In genomic region chr3:119637679-119638525, GRCh38 we compare ENCODE assay signal across 8 cellular contexts. TPM values are rescaled to one million over a fixed set of nuclear protein-coding genes. Genes with fewer than 3 reads are reported as not detected.
A peak's percentile ranks its signal among the peaks of the same experiment; 100 is the strongest.
DNase-seq lines count a peak whose midpoint lies in the region; ATAC-seq, FAIRE-seq and TF ChIP-seq lines count a peak whose summit lies in the region.

No MANE protein-coding gene starts in this region.

- H3K4me3 ChIP-seq in GM08714 (ENCODE audit: low read length) (peak overlapping the region; percentile 2; the same call in 1 of the 2 replicates), astrocyte of the spinal cord (ENCODE audit: low read depth, low read length) (no peak overlapping the region), lung (no peak overlapping the region)

- peaks cover 10 to 11% of the 10 kb centered on the region in 2 donors for H3K4me1 ChIP-seq in lung (ENCODE audit: control insufficient read depth in 2 of 2, insufficient read depth in 2 of 2, low read length in 2 of 2)

- H3K27ac ChIP-seq in lung (ENCODE audit: low read depth in 1 of 2, low read length in 1 of 2) = peak overlapping the region; percentile 93 to 95

- peaks cover 8 to 15% of the 10 kb centered on the region in 2 donors for H3K36me3 ChIP-seq in lung (ENCODE audit: control insufficient read depth in 2 of 2, insufficient read depth in 2 of 2, low read length in 2 of 2)

- peak; percentile 13 for FAIRE-seq in HTR-8/SVneo (lab: Jason Lieb, UNC)

- 47% methylated on average over 7 of the region's 7 CpGs for WGBS in lung, 2 donors

- H3K27me3 ChIP-seq in lung (ENCODE audit: control insufficient read depth, insufficient read depth) = no peaks in the 10 kb centered on the region

- in situ Hi-C loops in astrocyte of the spinal cord (cut with HindIII; ENCODE audit: low sequenced_read_pairs) = no loop called here

- ATAC-seq in GM21529 (IDR thresholded peaks at IDR 0.05; ENCODE audit: unreplicated experiment) (peak; percentile 35), lung (ENCODE audit: insufficient read depth, low FRiP score) (peak; percentile 66)

- no peak for TF ChIP-seq CTCF in astrocyte of the spinal cord (IDR thresholded peaks at IDR 0.05; ENCODE audit: low read depth, low read length)
- TF ChIP-seq CTCF in lung (IDR thresholded peaks at IDR 0.05; ENCODE audit: control extremely low read depth, extremely low read depth) = no peak

- peaks cover 0 to 4% of the 10 kb centered on the region in 2 donors for H3K9me3 ChIP-seq in lung (ENCODE audit: control insufficient read depth in 2 of 2, insufficient read depth in 1 of 2, low read length in 1 of 2)

- peak; percentile 61 for DNase-seq in HTR-8/SVneo (ENCODE audit: insufficient read length, low spot score)
- DNase-seq in astrocyte of the spinal cord (ENCODE audit: low read depth, low spot score) = peak; percentile 88
- DNase-seq in lung (ENCODE audit: low spot score) = no peak
- no peak for DNase-seq in mucosa of gallbladder (ENCODE audit: low spot score)
- DNase-seq in GM19238 (ENCODE audit: insufficient read length, low spot score) = no peak
- DNase-seq in DMS79 treated with DMSO at 0.1 percent for 48 hours (lab: John Stamatoyannopoulos, UW) = no peak

RNA-seq across cellular contexts. Expression of gene POPDC2, which starts 22.5 kb away (rescaled TPM):
- total RNA-seq in lung (1 to 10 TPM; 1.9 to 3.0 TPM), mucosa of gallbladder (53.2 TPM)
- polyA plus RNA-seq in lung = 1 to 10 TPM; 1.6 to 2.1 TPM

RNA-seq across cellular contexts. Expression of gene COX17, which starts 39.3 kb away (rescaled TPM):
- total RNA-seq in lung = 10 to 100 TPM; 43.8 to 57.6 TPM
- 100 to 1,000 TPM in 1 of 2 donors, 10 to 100 TPM in 1; 99.1 to 261 TPM for polyA plus RNA-seq in lung
- total RNA-seq in mucosa of gallbladder = 45.1 TPM

RNA-seq across cellular contexts. Expression of gene PLA1A, which starts 40.2 kb away (rescaled TPM):
- 1 to 10 TPM; 1.8 to 7.3 TPM for total RNA-seq in lung
- 10 to 100 TPM in 1 of 2 donors, 1 to 10 TPM in 1; 5.9 to 10.3 TPM for polyA plus RNA-seq in lung
- total RNA-seq in mucosa of gallbladder = 1.6 TPM

RNA-seq across cellular contexts. Expression of gene ADPRH, which starts 58.6 kb away (rescaled TPM):
- total RNA-seq in lung (10 to 100 TPM; 10.3 to 26.3 TPM), mucosa of gallbladder (9.5 TPM)
- 10 to 100 TPM in 1 of 2 donors, 1 to 10 TPM in 1; 5.4 to 18.1 TPM for polyA plus RNA-seq in lung

Comparison
In these comparisons a context has a peak if more than half of its experiments do, and no peak if none do; other contexts are left out.
1. DNase-seq: peak in HTR-8/SVneo (single experiment) and astrocyte of the spinal cord (single experiment); none in lung (single experiment), mucosa of gallbladder (single experiment), GM19238 (single experiment) and DMS79 treated with DMSO at 0.1 percent for 48 hours (single experiment).
2. RNA of gene POPDC2, which starts 22.5 kb away (total RNA-seq): 53.2 TPM in mucosa of gallbladder (single experiment); 1.9 to 3.0 TPM in lung; every median in the first group is over 10 times any median in the second.